In genomic region chr17:40092581-40092980, GRCh38 we compare ENCODE assay signal across 11 cellular contexts. TPM values are rescaled to one million over a fixed set of nuclear protein-coding genes. Genes with fewer than 3 reads are reported as not detected.
A peak's percentile ranks its signal among the peaks of the same experiment; 100 is the strongest.
DNase-seq lines count a peak whose midpoint lies in the region; ATAC-seq and TF ChIP-seq lines count a peak whose summit lies in the region.
"Had no signal": no experiment of that assay in that cellular context is flagged by ENCODE, and none has a peak within 500 bp of the region (broad histone marks: within the 10 kb centered on the region; RNA-seq: fewer than 3 reads in every experiment).

No MANE protein-coding gene starts in this region.

- H3K36me3 ChIP-seq in H7 (replicated peaks; ENCODE audit: control insufficient read depth, insufficient read depth, low read length) (peaks cover 17% of the 10 kb centered on the region), thyroid gland (peaks cover 52 to 59% of the 10 kb centered on the region in 2 donors)
- H3K36me3 ChIP-seq: SJCRH30 had no signal

- H3K27me3 Mint-ChIP-seq in stimulated activated memory B cell treated with anti-CD40 and anti-IgM and Interleukin-4, amounts not matched to agents 10 μg/mL and 1 μg/mL and 100 μg/mL, for 72 hours, result no peaks in the 10 kb centered on the region

- ATAC-seq in GM19324 (IDR thresholded peaks at IDR 0.05; ENCODE audit: low FRiP score, unreplicated experiment) (no peak), HG03571 (IDR thresholded peaks at IDR 0.05; ENCODE audit: unreplicated experiment) (no peak)
- ATAC-seq in stimulated activated memory B cell treated with anti-CD40 and anti-IgM and Interleukin-4, amounts not matched to agents 10 μg/mL and 1 μg/mL and 100 μg/mL, for 72 hours, result no peak

- DNase-seq in H7, result peak; percentile 46
- DNase-seq in cerebellum (ENCODE audit: low spot score), result peak; percentile 83
- peak; percentile 74 for DNase-seq in myocyte (ENCODE audit: low read depth)
- peak; percentile 29 to 39 for DNase-seq in thyroid gland
- DNase-seq: NCI-H1048; SJCRH30; stimulated activated CD4-positive, alpha-beta T cell treated with anti-CD3 and anti-CD28 coated beads, Interleukin-15, amount 100 ng/mL, for 24 hours had no signal

- H3K4me3 Mint-ChIP-seq in stimulated activated memory B cell treated with anti-CD40 and anti-IgM and Interleukin-4, amounts not matched to agents 10 μg/mL and 1 μg/mL and 100 μg/mL, for 72 hours, result no peak overlapping the region
- H3K4me3 Mint-ChIP-seq: WTC11 had no signal

- intact Hi-C loops in thyroid gland (cut with DNase I), result no loop called here

- TF ChIP-seq POLR2A in thyroid gland (IDR thresholded peaks at IDR 0.05), result no peak

- H3K4me1 Mint-ChIP-seq in stimulated activated memory B cell treated with anti-CD40 and anti-IgM and Interleukin-4, amounts not matched to agents 10 μg/mL and 1 μg/mL and 100 μg/mL, for 72 hours, result peaks cover 27% of the 10 kb centered on the region

- H3K27me3 ChIP-seq in H7 (ENCODE audit: control insufficient read depth, insufficient read depth, low read length), result no peaks in the 10 kb centered on the region
- no peaks in the 10 kb centered on the region for H3K27me3 ChIP-seq in thyroid gland
- H3K27me3 ChIP-seq: SJCRH30 had no signal

- H3K27ac Mint-ChIP-seq in stimulated activated memory B cell treated with anti-CD40 and anti-IgM and Interleukin-4, amounts not matched to agents 10 μg/mL and 1 μg/mL and 100 μg/mL, for 72 hours, result no peak overlapping the region
- H3K27ac Mint-ChIP-seq: WTC11 had no signal

- no peaks in the 10 kb centered on the region for H3K9me3 Mint-ChIP-seq in stimulated activated memory B cell treated with anti-CD40 and anti-IgM and Interleukin-4, amounts not matched to agents 10 μg/mL and 1 μg/mL and 100 μg/mL, for 72 hours
- H3K9me3 Mint-ChIP-seq: WTC11 had no signal

- H3K4me1 ChIP-seq in thyroid gland, result peaks cover 26 to 64% of the 10 kb centered on the region in 2 donors
- H3K4me1 ChIP-seq: SJCRH30 had no signal

- H3K4me3 ChIP-seq in H7 (ENCODE audit: insufficient read depth, low read depth, low read length) (no peak overlapping the region), thyroid gland (replicated peaks in 1 of 3) (no peak overlapping the region)
- H3K4me3 ChIP-seq: SJCRH30 had no signal

- WGBS in thyroid gland, 2 donors, result 31 to 40% methylated on average over 3 of the region's 3 CpGs

- no peaks in the 10 kb centered on the region for H3K9me3 ChIP-seq in thyroid gland
- H3K9me3 ChIP-seq: SJCRH30 had no signal

- H3K36me3 Mint-ChIP-seq in stimulated activated memory B cell treated with anti-CD40 and anti-IgM and Interleukin-4, amounts not matched to agents 10 μg/mL and 1 μg/mL and 100 μg/mL, for 72 hours, result peaks cover 47% of the 10 kb centered on the region

- peak overlapping the region; percentile 77 to 99 (median 96) for H3K27ac ChIP-seq in thyroid gland
- H3K27ac ChIP-seq: SJCRH30 had no signal

- TF ChIP-seq CTCF in thyroid gland (IDR thresholded peaks at IDR 0.05), result no peak

RNA-seq across cellular contexts. Expression of gene NR1D1, which starts 7.8 kb away (rescaled TPM):
- 1.8 and 3.4 TPM in 2 replicates for total RNA-seq in H7 (2014; rRNA removed; shearing (Covaris generic))
- 0.54 TPM for total RNA-seq in cerebellum
- total RNA-seq in myocyte, result 9.5 and 10.8 TPM in 2 replicates
- polyA plus RNA-seq in myocyte (2012), result 12.4 TPM
- total RNA-seq in thyroid gland, result 1 to 10 TPM; 3.4 to 9.9 (median 5.1) TPM

RNA-seq across cellular contexts. Expression of gene MSL1, which starts 29.2 kb away (rescaled TPM):
- total RNA-seq in H7 (2014; rRNA removed; shearing (Covaris generic)), result 44.2 and 70.0 TPM in 2 replicates
- total RNA-seq in cerebellum (84.8 TPM), myocyte (104 and 111 TPM in 2 replicates), thyroid gland (100 to 1,000 TPM in 1 of 4 donors, 10 to 100 TPM in 3; 69.9 to 101 (median 80.4) TPM)
- 60.2 TPM for polyA plus RNA-seq in myocyte (2012)

RNA-seq across cellular contexts. Expression of gene THRA, which starts 29.8 kb away (rescaled TPM):
- 13.2 and 15.2 TPM in 2 replicates for total RNA-seq in H7 (2014; rRNA removed; shearing (Covaris generic))
- total RNA-seq in cerebellum (69.7 TPM), myocyte (52.5 and 61.1 TPM in 2 replicates), thyroid gland (10 to 100 TPM; 34.0 to 52.9 (median 44.8) TPM)
- polyA plus RNA-seq in myocyte (2012), result 38.9 TPM

RNA-seq across cellular contexts. Expression of gene MED24, which starts 38.4 kb away (rescaled TPM):
- 85.6 and 99.9 TPM in 2 replicates for total RNA-seq in H7 (2014; rRNA removed; shearing (Covaris generic))
- total RNA-seq in cerebellum (75.9 TPM), myocyte (88.7 and 90.0 TPM in 2 replicates), thyroid gland (10 to 100 TPM; 37.1 to 68.4 (median 56.6) TPM)
- polyA plus RNA-seq in myocyte (2012), result 61.5 TPM

RNA-seq across cellular contexts. Expression of gene CASC3, which starts 47.8 kb away (rescaled TPM):
- 55.4 and 76.0 TPM in 2 replicates for total RNA-seq in H7 (2014; rRNA removed; shearing (Covaris generic))
- total RNA-seq in cerebellum (58.4 TPM), myocyte (35.0 and 49.0 TPM in 2 replicates), thyroid gland (100 to 1,000 TPM in 1 of 4 donors, 10 to 100 TPM in 3; 88.2 to 103 (median 95.5) TPM)
- polyA plus RNA-seq in myocyte (2012), result 32.6 TPM
